ENCODE assay signal across 15 cellular contexts in the genomic region with DNA sequence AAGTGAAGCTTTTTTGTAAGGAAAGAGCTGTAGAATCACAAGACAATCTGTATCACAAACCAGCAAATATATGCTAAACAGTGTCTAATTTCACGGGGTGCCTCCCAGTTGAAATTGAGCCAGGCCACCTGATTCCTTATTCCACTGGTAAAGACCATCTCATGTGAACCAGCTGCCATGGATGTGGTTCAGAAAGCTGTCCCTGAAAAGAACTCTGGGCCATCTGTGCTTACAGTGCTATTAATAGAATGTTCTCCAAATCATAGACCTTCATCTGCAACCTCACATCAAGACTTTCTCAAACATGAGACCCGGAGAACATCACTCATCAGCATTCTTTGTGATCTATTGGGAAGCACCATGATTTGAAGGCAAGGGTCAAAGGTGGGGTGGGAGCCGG.
A peak's percentile ranks its signal among the peaks of the same experiment; 100 is the strongest.
DNase-seq lines count a peak whose midpoint lies in the region; ATAC-seq lines count a peak whose summit lies in the region.
"Had no signal": no experiment of that assay in that cellular context is flagged by ENCODE, and none has a peak within 500 bp of the region (broad histone marks: within the 10 kb centered on the region; RNA-seq: fewer than 3 reads in every experiment).

No MANE protein-coding gene starts in this region.

- H3K4me3 ChIP-seq in skeletal muscle tissue (ENCODE audit: low read length in 3 of 3) = peak overlapping the region in 1 of 3 donors; percentile 8
- H3K4me3 ChIP-seq: A549, GM23248 had no signal

- H3K27me3 ChIP-seq in skeletal muscle tissue (ENCODE audit: control insufficient read depth in 3 of 3, insufficient read depth in 3 of 3, low read length in 3 of 3) = no peaks in the 10 kb centered on the region
- H3K27me3 ChIP-seq: BE2C had no signal

- no peak overlapping the region for H3K9ac ChIP-seq in skeletal muscle tissue (ENCODE audit: low read depth in 1 of 3, low read length in 3 of 3)
- H3K9ac ChIP-seq: GM23248 had no signal

- H3K9me3 ChIP-seq in skeletal muscle tissue (ENCODE audit: control insufficient read depth in 3 of 3, low read length in 3 of 3) = no peaks in the 10 kb centered on the region
- H3K9me3 ChIP-seq: A549, BE2C had no signal

- DNase-seq in NCI-H2171 (lab: John Stamatoyannopoulos, UW) = peak; percentile 49
- peak; percentile 47 for DNase-seq in cerebellar cortex (ENCODE audit: low spot score)
- DNase-seq in myocyte (ENCODE audit: low read depth) = peak; percentile 83
- DNase-seq in NCI-H2196 (lab: John Stamatoyannopoulos, UW; ENCODE audit: unreplicated experiment) = no peak
- DNase-seq in stimulated activated CD4-positive, alpha-beta T cell treated with anti-CD3 and anti-CD28 coated beads, Interleukin-4, amount 100 ng/mL, for 1 hour = no peak
- DNase-seq: BE2C; CD4-positive, alpha-beta memory T cell; DMS53; GM23248; H7 had no signal

- peaks cover 7 to 12% (median 9%) of the 10 kb centered on the region in 3 donors for H3K4me1 ChIP-seq in skeletal muscle tissue (ENCODE audit: control insufficient read depth in 3 of 3, insufficient read depth in 3 of 3, low read length in 3 of 3)
- H3K4me1 ChIP-seq: A549 had no signal

- no peaks in the 10 kb centered on the region for H3K36me3 ChIP-seq in skeletal muscle tissue (ENCODE audit: control insufficient read depth in 3 of 3, insufficient read depth in 3 of 3, low read length in 3 of 3)
- H3K36me3 ChIP-seq: BE2C had no signal

- no peak for ATAC-seq in GM19351 (IDR thresholded peaks at IDR 0.05; ENCODE audit: unreplicated experiment)
- ATAC-seq: A549, HepG2 had no signal

- H3K27ac ChIP-seq in skeletal muscle tissue (ENCODE audit: low read depth, low read length) = peak overlapping the region; percentile 48
- H3K27ac ChIP-seq: A549, C4-2B, GM23248 had no signal

Comparison
In these comparisons a context has a peak if more than half of its experiments do, and no peak if none do; other contexts are left out.
1. DNase-seq: peak in NCI-H2171 (single experiment), cerebellar cortex (single experiment) and myocyte (single experiment); none in NCI-H2196 (single experiment) and stimulated activated CD4-positive, alpha-beta T cell treated with anti-CD3 and anti-CD28 coated beads, Interleukin-4, amount 100 ng/mL, for 1 hour (single experiment).